Comparison of ENCODE assay signal across 22 cellular contexts in genomic region chr10:21530168-21530567, GRCh38. TPM values are rescaled to one million over a fixed set of nuclear protein-coding genes. Genes with fewer than 3 reads are reported as not detected.
DNase-seq lines count a peak whose midpoint lies in the region; ATAC-seq, FAIRE-seq and TF ChIP-seq lines count a peak whose summit lies in the region.
"Had no signal": no experiment of that assay in that cellular context is flagged by ENCODE, and none has a peak within 500 bp of the region (broad histone marks: within the 10 kb centered on the region; RNA-seq: fewer than 3 reads in every experiment).

No MANE protein-coding gene starts in this region.

- H2AFZ ChIP-seq in smooth muscle cell (ENCODE audit: low read depth), result no peak overlapping the region

- H3K27ac ChIP-seq in heart left ventricle (peak overlapping the region in 8 of 12 donors; percentile 91 to 99 (median 98)), right cardiac atrium (ENCODE audit: low read length) (no peak overlapping the region), SK-N-MC (peak overlapping the region; percentile 99; the same call in 1 of the 2 replicates), muscle layer of colon (ENCODE audit: low read depth, low read length) (peak overlapping the region; percentile 42), smooth muscle cell (ENCODE audit: low read depth) (peak overlapping the region; percentile 98)

- H3K4me2 ChIP-seq in smooth muscle cell, result peak overlapping the region; percentile 98

- peaks cover 62% of the 10 kb centered on the region for H3K79me2 ChIP-seq in smooth muscle cell (ENCODE audit: low read depth)

- TF ChIP-seq POLR2A in heart left ventricle (IDR thresholded peaks at IDR 0.05) (no peak), H54 (IDR thresholded peaks at IDR 0.05; ENCODE audit: low read depth, low read length) (no peak)

- H3K9ac ChIP-seq in SK-N-MC (ENCODE audit: insufficient read length) (no peak overlapping the region), muscle layer of colon (ENCODE audit: low read length) (no peak overlapping the region), smooth muscle cell (ENCODE audit: low read depth) (no peak overlapping the region)

- no peak overlapping the region for H3K4me3 ChIP-seq in heart left ventricle
- H3K4me3 ChIP-seq in right cardiac atrium (ENCODE audit: low read length), result no peak overlapping the region
- no peak overlapping the region for H3K4me3 ChIP-seq in SK-N-MC
- no peak overlapping the region for H3K4me3 ChIP-seq in muscle layer of colon (ENCODE audit: low read depth in 1 of 2, low read length in 2 of 2)
- no peak overlapping the region for H3K4me3 ChIP-seq in smooth muscle cell
- H3K4me3 ChIP-seq: GM12878, thyroid gland had no signal

- H3K9me3 ChIP-seq in heart left ventricle, result no peaks in the 10 kb centered on the region
- H3K9me3 ChIP-seq in right cardiac atrium (ENCODE audit: control insufficient read depth, low read length), result no peaks in the 10 kb centered on the region
- no peaks in the 10 kb centered on the region for H3K9me3 ChIP-seq in SK-N-MC (ENCODE audit: low read depth, low read length)
- H3K9me3 ChIP-seq in muscle layer of colon (ENCODE audit: low read length), result no peaks in the 10 kb centered on the region
- H3K9me3 ChIP-seq in smooth muscle cell (replicated peaks; ENCODE audit: low read depth), result no peaks in the 10 kb centered on the region
- H3K9me3 ChIP-seq: thyroid gland had no signal

- intact Hi-C loops in heart left ventricle (cut with DNase I), result loop anchor here in 5 of 10 donors (5.0 to 10.0 kb wide), 6 partner anchors 33 to 792 kb away; partner anchors contain the start of genes BMI1 (in 1 of the 5) and DNAJC1 (in 1 of the 5)
- intact Hi-C loops in right cardiac atrium (cut with DNase I), result loop anchor here in 2 of 4 donors (5.0 kb wide), 1 partner anchor 33 kb away; no protein-coding TSS in a partner anchor

- H3K36me3 ChIP-seq in heart left ventricle (no peaks in the 10 kb centered on the region), SK-N-MC (ENCODE audit: insufficient read depth, low read length) (no peaks in the 10 kb centered on the region), muscle layer of colon (ENCODE audit: insufficient read depth, low read length) (no peaks in the 10 kb centered on the region), smooth muscle cell (ENCODE audit: low read depth) (no peaks in the 10 kb centered on the region)
- H3K36me3 ChIP-seq: thyroid gland had no signal

- ATAC-seq in heart left ventricle, result no peak
- no peak for ATAC-seq in right cardiac atrium
- ATAC-seq: GM12878 had no signal

- H3K27me3 ChIP-seq in heart left ventricle (no peaks in the 10 kb centered on the region), right cardiac atrium (ENCODE audit: control insufficient read depth, insufficient read depth) (no peaks in the 10 kb centered on the region), muscle layer of colon (ENCODE audit: control insufficient read depth in 1 of 2, insufficient read depth in 2 of 2, low read length in 2 of 2) (no peaks in the 10 kb centered on the region), smooth muscle cell (ENCODE audit: low read depth) (no peaks in the 10 kb centered on the region)
- H3K27me3 ChIP-seq: thyroid gland had no signal

- 95 to 100% (median 97%) methylated on average over 1 of the region's 1 CpG for WGBS in heart left ventricle, 4 donors
- WGBS in right cardiac atrium, result 97% methylated on average over 1 of the region's 1 CpG
- 97% methylated on average over 1 of the region's 1 CpG for WGBS in smooth muscle cell (ENCODE audit: low lambda C conversion rate)

- peaks cover 16% of the 10 kb centered on the region for H3F3A ChIP-seq in smooth muscle cell (ENCODE audit: low read depth)

- DNase-seq in heart left ventricle (no peak), right cardiac atrium (no peak), SK-N-MC (ENCODE audit: low read depth, low spot score) (no peak), smooth muscle cell (lab: John Stamatoyannopoulos, UW; ENCODE audit: unreplicated experiment) (no peak), H54 (ENCODE audit: insufficient read length, low spot score) (no peak), AG08395 (ENCODE audit: low spot score) (no peak), superior temporal gyrus (ENCODE audit: extremely low spot score) (no peak)
- DNase-seq: activated CD4-positive, alpha-beta T cell treated with anti-CD3 and anti-CD28 coated beads for 48 hours; activated effector memory CD4-positive, alpha-beta T cell treated with Interleukin-2 at 50 U/mL for 16 hours; CD4-positive, alpha-beta memory T cell; effector CD4-positive, alpha-beta T cell; islet precursor cell; MV-4-11; NCI-H1436; NCI-H2081 treated with DMSO at 0.1 percent for 48 hours; NCI-H2227 treated with DMSO at 0.1 percent for 48 hours; SHP77 treated with DMSO at 0.1 percent for 48 hours; stimulated activated CD8-positive, alpha-beta memory T cell treated with anti-CD3 and anti-CD28 coated beads, Interleukin-4, amount 100 ng/mL, for 48 hours; thyroid gland had no signal

- TF ChIP-seq CTCF in heart left ventricle (IDR thresholded peaks at IDR 0.05) (no peak), smooth muscle cell (IDR thresholded peaks at IDR 0.05; ENCODE audit: borderline replicate concordance, insufficient read depth, poor library complexity, severe bottlenecking) (no peak)

- no peaks in the 10 kb centered on the region for H4K20me1 ChIP-seq in smooth muscle cell (ENCODE audit: low read depth)

- FAIRE-seq in H54 (lab: Jason Lieb, UNC), result no peak
- FAIRE-seq: bronchial epithelial cell, GM12878 had no signal

- H3K4me1 ChIP-seq in heart left ventricle, result peaks cover 0 to 28% (median 13%) of the 10 kb centered on the region in 12 donors
- no peaks in the 10 kb centered on the region for H3K4me1 ChIP-seq in right cardiac atrium (ENCODE audit: control insufficient read depth, insufficient read depth, low read length)
- H3K4me1 ChIP-seq in muscle layer of colon (ENCODE audit: insufficient read depth, low read length), result peaks cover 7% of the 10 kb centered on the region
- H3K4me1 ChIP-seq in smooth muscle cell (ENCODE audit: low read depth), result peaks cover 41% of the 10 kb centered on the region

RNA-seq across cellular contexts. Expression of gene MLLT10, which starts 3.9 kb away (rescaled TPM):
- total RNA-seq in heart left ventricle (10 to 100 TPM; 17.1 to 30.7 (median 25.2) TPM), right cardiac atrium (10 to 100 TPM; 26.6 to 36.1 (median 29.8) TPM), smooth muscle cell (43.6 and 44.6 TPM in 2 replicates)
- polyA plus RNA-seq in heart left ventricle (10 to 100 TPM; 16.0 to 30.3 TPM), right cardiac atrium (14.1 TPM), smooth muscle cell (6.8 and 10.8 TPM in 2 replicates)

RNA-seq across cellular contexts. Expression of gene SKIDA1, which starts 4.7 kb away (rescaled TPM):
- total RNA-seq in heart left ventricle (1 to 10 TPM; 2.3 to 5.4 (median 3.6) TPM), right cardiac atrium (1 to 10 TPM; 2.1 to 6.3 (median 4.6) TPM), smooth muscle cell (1.2 and 1.8 TPM in 2 replicates)
- polyA plus RNA-seq in heart left ventricle (under 1 TPM; 0.61 to 0.75 TPM), right cardiac atrium (0.88 TPM), smooth muscle cell (0.50 and 0.53 TPM in 2 replicates)
